In genomic region chr5:125786021-125786420, GRCh38 we compare ENCODE assay signal across 20 cellular contexts.
"Had no signal": no experiment of that assay in that cellular context is flagged by ENCODE, and none has a peak within 500 bp of the region (broad histone marks: within the 10 kb centered on the region; RNA-seq: fewer than 3 reads in every experiment).

No MANE protein-coding gene starts in this region.

- H3K9me3 ChIP-seq: mucosa of descending colon, ovary, right atrium auricular region, right lobe of liver, tibial nerve, vagina had no signal

- H3K27me3 ChIP-seq: ovary, right atrium auricular region, right lobe of liver, tibial nerve, vagina had no signal

- H3K27ac ChIP-seq: left ventricle myocardium inferior, ovary, right atrium auricular region, right lobe of liver, tibial nerve, vagina had no signal

- H3K4me1 ChIP-seq: left ventricle myocardium inferior, right atrium auricular region, right lobe of liver, tibial nerve, vagina had no signal

- H3K36me3 ChIP-seq: left ventricle myocardium inferior, ovary, right atrium auricular region, right lobe of liver, tibial nerve, vagina had no signal

- DNase-seq: hypothalamus; immature natural killer cell; left ventricle myocardium inferior; midbrain; mucosa of descending colon; naive thymus-derived CD4-positive, alpha-beta T cell; ovary; right lobe of liver; stimulated activated CD4-positive, alpha-beta T cell treated with anti-CD3 and anti-CD28 coated beads, Interleukin-1b, Interleukin-23, amount 100 ng/mL, for 48 hours; stimulated activated CD4-positive, alpha-beta T cell treated with anti-CD3 and anti-CD28 coated beads, Interleukin-2, amount 100 ng/mL, for 48 hours; stimulated activated CD4-positive, alpha-beta T cell treated with anti-CD3 and anti-CD28 coated beads, Interleukin-4, amount 100 ng/mL, for 4 hours; stimulated activated CD8-positive, alpha-beta memory T cell treated with anti-CD3 and anti-CD28 coated beads, Interleukin-4, amount 100 ng/mL, for 48 hours; stimulated activated naive CD4-positive, alpha-beta T cell treated with Interleukin-2 at 50 U/mL for 16 hours; stimulated activated naive CD8-positive, alpha-beta T cell treated with anti-CD3 and anti-CD28 coated beads, Interleukin-15, amount 100 ng/mL, for 72 hours; substantia nigra had no signal

- H3K4me3 ChIP-seq: left ventricle myocardium inferior, lung, mucosa of descending colon, ovary, right atrium auricular region, right lobe of liver, smooth muscle cell, tibial nerve, vagina had no signal
